In the genomic region with DNA sequence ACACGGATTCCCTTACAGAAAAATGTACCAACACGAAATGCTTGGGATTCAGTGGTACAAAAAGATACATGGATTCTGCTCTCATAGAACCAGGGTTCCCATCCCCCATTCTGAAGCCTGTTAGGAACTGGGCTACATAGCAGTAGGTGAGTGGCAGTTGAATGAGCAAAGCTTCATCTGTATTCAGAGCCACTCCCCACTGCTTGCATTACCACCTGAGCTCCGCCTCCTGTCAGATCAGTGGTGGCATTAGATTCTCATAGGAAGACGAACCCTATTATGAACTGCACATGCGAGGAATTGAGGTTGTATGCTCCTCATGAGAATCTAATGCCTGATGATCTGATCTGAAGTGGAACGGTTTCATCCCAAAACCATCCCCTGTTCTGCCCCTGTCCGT, we compare ENCODE assay signal across 31 cellular contexts.
"Had no signal": no experiment of that assay in that cellular context is flagged by ENCODE, and none has a peak within 500 bp of the region (broad histone marks: within the 10 kb centered on the region; RNA-seq: fewer than 3 reads in every experiment).

No MANE protein-coding gene starts in this region.

- H3K36me3 ChIP-seq: adrenal gland, brain microvascular endothelial cell, breast epithelium had no signal

- H3K4me3 ChIP-seq: adrenal gland, body of pancreas, breast epithelium had no signal

- H3K27ac Mint-ChIP-seq: activated B cell treated with CpG ODN at 0.5 μM for 24 hours; activated CD4-positive, alpha-beta memory T cell treated with anti-CD3 and anti-CD28 coated beads for 36 hours; activated CD4-positive, alpha-beta T cell treated with anti-CD3 and anti-CD28 coated beads for 36 hours; activated CD8-positive, alpha-beta T cell treated with anti-CD3 and anti-CD28 coated beads for 36 hours; activated naive CD4-positive, alpha-beta T cell treated with anti-CD3 and anti-CD28 coated beads for 36 hours; activated naive CD4-positive, alpha-beta T cell treated with anti-CD3 and anti-CD28 coated beads, Interleukin-2, amount 50 U/mL, for 72 hours; activated naive CD8-positive, alpha-beta T cell treated with anti-CD3 and anti-CD28 coated beads for 36 hours; activated T-cell treated with anti-CD3 and anti-CD28 coated beads, Interleukin-2, amount 50 U/mL, for 72 hours; activated T-helper 1 cell treated with anti-CD3 and anti-CD28 coated beads, Interleukin-12 subunit alpha, Interleukin-12 subunit beta, Interleukin-2, Interleukin-4 antibody, amounts not matched to agents 30 ng/mL and 10 ng/mL and 1 ng/mL, durations not matched to agents 14 hours and 24 hours and 36 hours; activated T-helper 17 cell treated with anti-CD3 and anti-CD28 coated beads, Interleukin-2, amount 50 U/mL, for 72 hours; T-helper 17 cell had no signal

- H3K4me3 Mint-ChIP-seq: activated B cell treated with CpG ODN at 0.5 μM for 24 hours; activated CD4-positive, alpha-beta memory T cell treated with anti-CD3 and anti-CD28 coated beads for 36 hours; activated CD4-positive, alpha-beta T cell treated with anti-CD3 and anti-CD28 coated beads for 36 hours; activated CD8-positive, alpha-beta T cell treated with anti-CD3 and anti-CD28 coated beads for 36 hours; activated naive CD4-positive, alpha-beta T cell treated with anti-CD3 and anti-CD28 coated beads for 36 hours; activated naive CD8-positive, alpha-beta T cell treated with anti-CD3 and anti-CD28 coated beads for 36 hours; activated T-cell treated with anti-CD3 and anti-CD28 coated beads, Interleukin-2, amount 50 U/mL, for 4 hours; activated T-cell treated with anti-CD3 and anti-CD28 coated beads, Interleukin-2, amount 50 U/mL, for 72 hours; activated T-helper 1 cell treated with anti-CD3 and anti-CD28 coated beads, Interleukin-12 subunit alpha, Interleukin-12 subunit beta, Interleukin-2, Interleukin-4 antibody, amounts not matched to agents 30 ng/mL and 10 ng/mL and 1 ng/mL, durations not matched to agents 14 hours and 24 hours and 36 hours; activated T-helper 17 cell treated with anti-CD3 and anti-CD28 coated beads, Interleukin-2, amount 50 U/mL, for 72 hours; T-helper 17 cell had no signal

- H3K9me3 Mint-ChIP-seq: activated CD4-positive, alpha-beta memory T cell treated with anti-CD3 and anti-CD28 coated beads for 36 hours; activated naive CD4-positive, alpha-beta T cell treated with anti-CD3 and anti-CD28 coated beads for 36 hours; activated naive CD4-positive, alpha-beta T cell treated with anti-CD3 and anti-CD28 coated beads, Interleukin-2, amount 50 U/mL, for 72 hours; activated T-cell treated with anti-CD3 and anti-CD28 coated beads, Interleukin-2, amount 50 U/mL, for 4 hours; activated T-helper 1 cell treated with anti-CD3 and anti-CD28 coated beads, Interleukin-12 subunit alpha, Interleukin-12 subunit beta, Interleukin-2, Interleukin-4 antibody, amounts not matched to agents 30 ng/mL and 10 ng/mL and 1 ng/mL, durations not matched to agents 14 hours and 24 hours and 36 hours; activated T-helper 17 cell treated with anti-CD3 and anti-CD28 coated beads, Interleukin-2, amount 50 U/mL, for 72 hours had no signal

- ATAC-seq: activated CD4-positive, alpha-beta T cell treated with anti-CD3 and anti-CD28 coated beads for 36 hours; activated CD8-positive, alpha-beta T cell treated with anti-CD3 and anti-CD28 coated beads for 36 hours; activated naive CD4-positive, alpha-beta T cell treated with anti-CD3 and anti-CD28 coated beads, Interleukin-2, amount 50 U/mL, for 72 hours; activated T-cell treated with anti-CD3 and anti-CD28 coated beads, Interleukin-2, amount 50 U/mL, for 4 hours; activated T-cell treated with anti-CD3 and anti-CD28 coated beads, Interleukin-2, amount 50 U/mL, for 72 hours; activated T-helper 17 cell treated with anti-CD3 and anti-CD28 coated beads, Interleukin-2, amount 50 U/mL, for 72 hours; body of pancreas; T-helper 17 cell had no signal

- H3K27me3 Mint-ChIP-seq: activated B cell treated with CpG ODN at 0.5 μM for 24 hours; activated CD4-positive, alpha-beta memory T cell treated with anti-CD3 and anti-CD28 coated beads for 36 hours; activated CD4-positive, alpha-beta T cell treated with anti-CD3 and anti-CD28 coated beads for 36 hours; activated CD8-positive, alpha-beta T cell treated with anti-CD3 and anti-CD28 coated beads for 36 hours; activated naive CD8-positive, alpha-beta T cell treated with anti-CD3 and anti-CD28 coated beads for 36 hours; activated T-helper 17 cell treated with anti-CD3 and anti-CD28 coated beads, Interleukin-2, amount 50 U/mL, for 72 hours; T-helper 17 cell had no signal

- H3K4me1 Mint-ChIP-seq: activated B cell treated with CpG ODN at 0.5 μM for 24 hours; activated CD4-positive, alpha-beta T cell treated with anti-CD3 and anti-CD28 coated beads for 36 hours had no signal

- H3K9me3 ChIP-seq: adrenal gland, body of pancreas, breast epithelium had no signal

- H3K27me3 ChIP-seq: adrenal gland, body of pancreas, brain microvascular endothelial cell, breast epithelium had no signal

- H3K4me1 ChIP-seq: adrenal gland, body of pancreas, breast epithelium had no signal

- DNase-seq: activated B cell treated with CpG ODN at 0.5 μM for 24 hours; activated CD4-positive, alpha-beta memory T cell treated with anti-CD3 and anti-CD28 coated beads for 36 hours; activated CD4-positive, alpha-beta T cell treated with anti-CD3 and anti-CD28 coated beads for 1 hour; activated CD4-positive, alpha-beta T cell treated with anti-CD3 and anti-CD28 coated beads for 36 hours; activated CD4-positive, alpha-beta T cell treated with anti-CD3 and anti-CD28 coated beads for 48 hours; activated CD4-positive, alpha-beta T cell treated with anti-CD3 and anti-CD28 coated beads, Interleukin-2, amount 50 U/mL, for 1 hour; activated CD4-positive, alpha-beta T cell treated with anti-CD3 and anti-CD28 coated beads, Interleukin-2, amount 50 U/mL, for 4 hours; activated CD8-positive, alpha-beta memory T cell treated with anti-CD3 and anti-CD28 coated beads, Interleukin-2, amount 50 U/mL, for 4 hours; activated CD8-positive, alpha-beta T cell treated with anti-CD3 and anti-CD28 coated beads for 36 hours; activated effector memory CD4-positive, alpha-beta T cell treated with anti-CD3 and anti-CD28 coated beads, Interleukin-2, amount 50 U/mL, for 16 hours; activated gamma-delta T cell treated with Interleukin-2 at 50 U/mL for 16 hours; activated naive CD4-positive, alpha-beta T cell; activated naive CD4-positive, alpha-beta T cell treated with anti-CD3 and anti-CD28 coated beads for 36 hours; activated naive CD4-positive, alpha-beta T cell treated with anti-CD3 and anti-CD28 coated beads, Interleukin-2, amount 50 U/mL, for 16 hours; activated naive CD8-positive, alpha-beta T cell treated with anti-CD3 and anti-CD28 coated beads for 36 hours; activated T-cell treated with anti-CD3 and anti-CD28 coated beads for 4 hours; activated T-cell treated with anti-CD3 and anti-CD28 coated beads, Interleukin-2, amount 50 U/mL, for 1 hour; activated T-cell treated with anti-CD3 and anti-CD28 coated beads, Interleukin-2, amount 50 U/mL, for 4 hours; activated T-cell treated with anti-CD3 and anti-CD28 coated beads, Interleukin-2, amount 50 U/mL, for 72 hours; adrenal gland; amniotic stem cell; aorta; body of pancreas; brain microvascular endothelial cell; central memory CD4-positive, alpha-beta T cell; T-helper 17 cell had no signal

- H3K27ac ChIP-seq: adrenal gland, body of pancreas, brain microvascular endothelial cell, breast epithelium, VCaP had no signal
